Comparison of ENCODE assay signal across 9 cellular contexts in genomic region chr19:1057185-1057857, GRCh38. TPM values are rescaled to one million over a fixed set of nuclear protein-coding genes. Genes with fewer than 3 reads are reported as not detected.
DNase-seq lines count a peak whose midpoint lies in the region; TF ChIP-seq lines count a peak whose summit lies in the region.
"Had no signal": no experiment of that assay in that cellular context is flagged by ENCODE, and none has a peak within 500 bp of the region (broad histone marks: within the 10 kb centered on the region; RNA-seq: fewer than 3 reads in every experiment).

No MANE protein-coding gene starts in this region.

- DNase-seq in cardiac muscle cell (ENCODE audit: low read depth in 1 of 2, low spot score in 1 of 2) (peak; percentile 74 to 77), right atrium auricular region (ENCODE audit: low spot score) (no peak), RPMI7951 (ENCODE audit: low read depth) (peak; percentile 66), dermis blood vessel endothelial cell (peak; percentile 48), G401 (ENCODE audit: low spot score) (no peak), middle frontal gyrus (ENCODE audit: extremely low spot score, low spot score) (no peak), SHP77 treated with DMSO at 0.1 percent for 48 hours (lab: John Stamatoyannopoulos, UW) (no peak)

- H3K9me3 ChIP-seq in cardiac muscle cell (ENCODE audit: low read depth) = peaks cover 3% of the 10 kb centered on the region
- H3K9me3 ChIP-seq in right atrium auricular region = peaks cover 20 to 48% of the 10 kb centered on the region in 2 donors
- H3K9me3 ChIP-seq in subcutaneous abdominal adipose tissue (ENCODE audit: control insufficient read depth in 5 of 5, low read length in 5 of 5) = peaks cover 11 to 47% (median 39%) of the 10 kb centered on the region in 5 donors

- no peaks in the 10 kb centered on the region for H3K27me3 ChIP-seq in cardiac muscle cell
- no peaks in the 10 kb centered on the region for H3K27me3 ChIP-seq in right atrium auricular region
- no peaks in the 10 kb centered on the region for H3K27me3 ChIP-seq in subcutaneous abdominal adipose tissue (ENCODE audit: control insufficient read depth in 5 of 5, insufficient read depth in 4 of 5, low read length in 5 of 5)

- H3K9ac ChIP-seq in subcutaneous abdominal adipose tissue (ENCODE audit: low read length in 5 of 5) = no peak overlapping the region

- in situ Hi-C loops in G401 (cut with HindIII; ENCODE audit: low sequenced_read_pairs) = no loop called here

- no peak for TF ChIP-seq CTCF in cardiac muscle cell (IDR thresholded peaks at IDR 0.05; ENCODE audit: low read depth, low read length)
- no peak for TF ChIP-seq CTCF in right atrium auricular region (IDR thresholded peaks at IDR 0.05)

- H3K36me3 ChIP-seq in cardiac muscle cell = peaks cover 3% of the 10 kb centered on the region
- H3K36me3 ChIP-seq in right atrium auricular region = no peaks in the 10 kb centered on the region
- peaks cover 0 to 49% (median 30%) of the 10 kb centered on the region in 5 donors for H3K36me3 ChIP-seq in subcutaneous abdominal adipose tissue (ENCODE audit: control insufficient read depth in 5 of 5, insufficient read depth in 5 of 5, low read length in 5 of 5)

- no peak overlapping the region for H3K27ac ChIP-seq in cardiac muscle cell
- H3K27ac ChIP-seq in right atrium auricular region = no peak overlapping the region
- no peak overlapping the region for H3K27ac ChIP-seq in subcutaneous abdominal adipose tissue (ENCODE audit: low read depth, low read length)
- H3K27ac ChIP-seq: VCaP had no signal

- H3K4me3 ChIP-seq in cardiac muscle cell (no peak overlapping the region), right atrium auricular region (no peak overlapping the region), subcutaneous abdominal adipose tissue (ENCODE audit: low read depth in 1 of 5, low read length in 5 of 5) (peak overlapping the region in 3 of 5 donors; percentile 13 to 49 (median 27))

- H3K4me1 ChIP-seq in cardiac muscle cell (ENCODE audit: low read depth) (no peaks in the 10 kb centered on the region), right atrium auricular region (no peaks in the 10 kb centered on the region), subcutaneous abdominal adipose tissue (ENCODE audit: control insufficient read depth in 5 of 5, insufficient read depth in 5 of 5, low read length in 5 of 5) (no peaks in the 10 kb centered on the region)

RNA-seq across cellular contexts. Expression of gene ARHGAP45, which starts 9.6 kb away (rescaled TPM):
- total RNA-seq in cardiac muscle cell = 88.6 and 133 TPM in 2 replicates
- 39.3 and 67.5 TPM in 2 replicates for polyA plus RNA-seq in cardiac muscle cell
- total RNA-seq in right atrium auricular region = 10 to 100 TPM in 1 of 2 donors, 1 to 10 TPM in 1; 5.2 to 12.8 TPM
- 0.98 and 1.3 TPM in 2 replicates for total RNA-seq in RPMI7951 (2014; rRNA removed; shearing (Covaris generic))
- total RNA-seq in dermis blood vessel endothelial cell = 40.3 and 55.5 TPM in 2 replicates
- 126 and 134 TPM in 2 replicates for total RNA-seq in G401 (2014; rRNA removed; shearing (Covaris generic))

RNA-seq across cellular contexts. Expression of gene ABCA7, which starts 17.4 kb away (rescaled TPM):
- total RNA-seq in cardiac muscle cell (43.6 and 44.0 TPM in 2 replicates), right atrium auricular region (1 to 10 TPM; 4.8 to 5.9 TPM), dermis blood vessel endothelial cell (9.4 and 10.0 TPM in 2 replicates)
- polyA plus RNA-seq in cardiac muscle cell = 36.8 and 60.4 TPM in 2 replicates
- total RNA-seq in RPMI7951 (2014; rRNA removed; shearing (Covaris generic)) = 1.5 and 3.4 TPM in 2 replicates
- total RNA-seq in G401 (2014; rRNA removed; shearing (Covaris generic)) = 6.2 and 13.9 TPM in 2 replicates

RNA-seq across cellular contexts. Expression of gene CNN2, which starts 30.9 kb away (rescaled TPM):
- 158 TPM in 2 replicates for total RNA-seq in cardiac muscle cell
- 183 and 185 TPM in 2 replicates for polyA plus RNA-seq in cardiac muscle cell
- total RNA-seq in right atrium auricular region = 10 to 100 TPM; 47.8 to 48.5 TPM
- total RNA-seq in RPMI7951 (2014; rRNA removed; shearing (Covaris generic)) = 179 and 199 TPM in 2 replicates
- 108 and 253 TPM in 2 replicates for total RNA-seq in dermis blood vessel endothelial cell
- 245 and 296 TPM in 2 replicates for total RNA-seq in G401 (2014; rRNA removed; shearing (Covaris generic))

RNA-seq across cellular contexts. Expression of gene RNU6-2, which starts 36.0 kb away (rescaled TPM):
- total RNA-seq in cardiac muscle cell (not detected in 2 replicates), right atrium auricular region (not detected), dermis blood vessel endothelial cell (not detected in 2 replicates)
- polyA plus RNA-seq in cardiac muscle cell = not detected in 2 replicates
- total RNA-seq in RPMI7951 (2014; rRNA removed; shearing (Covaris generic)) = not detected in 2 replicates
- not detected in 2 replicates for total RNA-seq in G401 (2014; rRNA removed; shearing (Covaris generic))

RNA-seq across cellular contexts. Expression of gene TMEM259, which starts 36.4 kb away (rescaled TPM):
- total RNA-seq in cardiac muscle cell (228 and 370 TPM in 2 replicates), right atrium auricular region (100 to 1,000 TPM; 129 to 170 TPM), dermis blood vessel endothelial cell (67.2 and 78.9 TPM in 2 replicates)
- polyA plus RNA-seq in cardiac muscle cell = 403 and 445 TPM in 2 replicates
- total RNA-seq in RPMI7951 (2014; rRNA removed; shearing (Covaris generic)) = 46.9 and 58.0 TPM in 2 replicates
- 131 and 142 TPM in 2 replicates for total RNA-seq in G401 (2014; rRNA removed; shearing (Covaris generic))

Comparison
In these comparisons a context has a peak if more than half of its experiments do, and no peak if none do; other contexts are left out.
1. DNase-seq: peak in cardiac muscle cell (2 of 2), RPMI7951 (single experiment) and dermis blood vessel endothelial cell (single experiment); none in right atrium auricular region (single experiment), G401 (single experiment), middle frontal gyrus (single experiment) and SHP77 treated with DMSO at 0.1 percent for 48 hours (single experiment).
2. H3K4me3 ChIP-seq: peak in subcutaneous abdominal adipose tissue (3 of 5); none in cardiac muscle cell (single experiment) and right atrium auricular region (0 of 2).